In genomic region chr13:44407379-44407778, GRCh38 we compare ENCODE assay signal across 25 cellular contexts.
"Had no signal": no experiment of that assay in that cellular context is flagged by ENCODE, and none has a peak within 500 bp of the region (broad histone marks: within the 10 kb centered on the region; RNA-seq: fewer than 3 reads in every experiment).

No MANE protein-coding gene starts in this region.

- ATAC-seq: activated T-cell treated with anti-CD3 and anti-CD28 coated beads, Interleukin-2, amount 50 U/mL, for 72 hours; body of pancreas; upper lobe of right lung had no signal

- H3K4me1 ChIP-seq: adrenal gland, tibial artery, upper lobe of right lung had no signal

- H3K36me3 ChIP-seq: adrenal gland, esophagus muscularis mucosa, left ventricle myocardium inferior, ovary, prostate gland, suprapubic skin, tibial artery, upper lobe of right lung had no signal

- DNase-seq: activated CD4-positive, alpha-beta T cell treated with anti-CD3 and anti-CD28 coated beads for 4 hours; activated CD4-positive, alpha-beta T cell treated with anti-CD3 and anti-CD28 coated beads, Interleukin-2, amount 50 U/mL, for 4 hours; activated naive CD4-positive, alpha-beta T cell treated with anti-CD3 and anti-CD28 coated beads for 36 hours; activated naive CD8-positive, alpha-beta T cell treated with anti-CD3 and anti-CD28 coated beads for 36 hours; activated T-cell treated with anti-CD3 and anti-CD28 coated beads for 4 hours; activated T-cell treated with anti-CD3 and anti-CD28 coated beads, Interleukin-2, amount 50 U/mL, for 72 hours; adrenal gland; body of pancreas; caudate nucleus; cortex of kidney; endodermal cell; foreskin melanocyte; left ventricle myocardium inferior; nephron progenitor cell; ovary; retina; stimulated activated CD4-positive, alpha-beta T cell treated with anti-CD3 and anti-CD28 coated beads, Interleukin-15, amount 100 ng/mL, for 24 hours; stimulated activated CD4-positive, alpha-beta T cell treated with anti-CD3 and anti-CD28 coated beads, Interleukin-2, amount 100 ng/mL, for 24 hours; stimulated activated naive CD4-positive, alpha-beta T cell; tibial artery; upper lobe of right lung had no signal

- H3K27ac ChIP-seq: adrenal gland, body of pancreas, esophagus muscularis mucosa, left ventricle myocardium inferior, ovary, prostate gland, suprapubic skin, tibial artery, upper lobe of right lung had no signal

- H3K27me3 ChIP-seq: body of pancreas, esophagus muscularis mucosa, ovary, suprapubic skin, tibial artery, upper lobe of right lung had no signal

- H3K9me3 ChIP-seq: adrenal gland, body of pancreas, esophagus muscularis mucosa, left ventricle myocardium inferior, ovary, prostate gland, suprapubic skin, tibial artery, upper lobe of right lung had no signal

- H3K4me3 ChIP-seq: adrenal gland, body of pancreas, esophagus muscularis mucosa, left ventricle myocardium inferior, lung, ovary, prostate gland, suprapubic skin, tibial artery, upper lobe of right lung had no signal
